1 cellular context compared by ENCODE assay signal in the genomic region with DNA sequence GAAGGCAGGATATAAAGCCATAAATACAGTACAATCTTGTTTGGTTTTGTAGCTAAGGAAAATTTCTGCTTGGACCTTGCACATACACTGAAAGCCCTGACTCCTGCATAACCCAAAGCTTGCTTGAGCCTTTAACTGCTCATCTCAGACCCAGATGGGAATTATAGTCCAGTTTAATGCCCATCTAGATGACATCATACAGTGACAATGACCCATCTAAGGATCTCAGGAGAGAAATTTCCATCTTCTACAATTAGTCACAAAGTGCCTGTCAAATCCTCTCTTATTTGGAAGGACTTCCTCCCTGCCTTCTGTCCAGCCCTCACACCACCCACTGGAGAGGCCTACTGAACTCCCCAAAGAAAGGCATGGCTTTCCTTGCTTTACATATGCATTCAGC.
TF ChIP-seq lines count a peak whose summit lies in the region.

No MANE protein-coding gene starts in this region.

TF ChIP-seq in HepG2, 621 proteins besides CTCF, POLR2A, EP300 and RAD21 (continued from another document):
- TF ChIP-seq, protein P1, sequence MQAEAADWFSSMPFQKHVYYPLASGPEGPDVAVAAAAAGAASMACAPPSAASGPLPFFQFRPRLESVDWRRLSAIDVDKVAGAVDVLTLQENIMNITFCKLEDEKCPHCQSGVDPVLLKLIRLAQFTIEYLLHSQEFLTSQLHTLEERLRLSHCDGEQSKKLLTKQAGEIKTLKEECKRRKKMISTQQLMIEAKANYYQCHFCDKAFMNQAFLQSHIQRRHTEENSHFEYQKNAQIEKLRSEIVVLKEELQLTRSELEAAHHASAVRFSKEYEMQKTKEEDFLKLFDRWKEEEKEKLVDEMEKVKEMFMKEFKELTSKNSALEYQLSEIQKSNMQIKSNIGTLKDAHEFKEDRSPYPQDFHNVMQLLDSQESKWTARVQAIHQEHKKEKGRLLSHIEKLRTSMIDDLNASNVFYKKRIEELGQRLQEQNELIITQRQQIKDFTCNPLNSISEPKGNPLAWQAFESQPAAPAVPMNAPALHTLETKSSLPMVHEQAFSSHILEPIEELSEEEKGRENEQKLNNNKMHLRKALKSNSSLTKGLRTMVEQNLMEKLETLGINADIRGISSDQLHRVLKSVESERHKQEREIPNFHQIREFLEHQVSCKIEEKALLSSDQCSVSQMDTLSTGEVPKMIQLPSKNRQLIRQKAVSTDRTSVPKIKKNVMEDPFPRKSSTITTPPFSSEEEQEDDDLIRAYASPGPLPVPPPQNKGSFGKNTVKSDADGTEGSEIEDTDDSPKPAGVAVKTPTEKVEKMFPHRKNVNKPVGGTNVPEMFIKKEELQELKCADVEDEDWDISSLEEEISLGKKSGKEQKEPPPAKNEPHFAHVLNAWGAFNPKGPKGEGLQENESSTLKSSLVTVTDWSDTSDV (CRISPR knock-in tag; IDR thresholded peaks at IDR 0.05) = no peak
- no peak for TF ChIP-seq TP53 (CRISPR knock-in tag; conservative IDR thresholded peaks at IDR 0.05)
